15 cellular contexts compared by ENCODE assay signal in genomic region chr5:146463446-146463845, GRCh38. TPM values are rescaled to one million over a fixed set of nuclear protein-coding genes. Genes with fewer than 3 reads are reported as not detected.
DNase-seq lines count a peak whose midpoint lies in the region; ATAC-seq lines count a peak whose summit lies in the region.
"Had no signal": no experiment of that assay in that cellular context is flagged by ENCODE, and none has a peak within 500 bp of the region (broad histone marks: within the 10 kb centered on the region; RNA-seq: fewer than 3 reads in every experiment).

No MANE protein-coding gene starts in this region.

- no peak overlapping the region for H3K4me3 Mint-ChIP-seq in activated T-cell treated with anti-CD3 and anti-CD28 coated beads, Interleukin-2, amount 50 U/mL, for 72 hours
- no peak overlapping the region for H3K4me3 Mint-ChIP-seq in stimulated activated memory B cell treated with anti-CD40 and anti-IgM and Interleukin-4, amounts not matched to agents 10 μg/mL and 1 μg/mL and 100 μg/mL, for 72 hours
- no peak overlapping the region for H3K4me3 Mint-ChIP-seq in stimulated activated effector memory CD8-positive, alpha-beta T cell treated with anti-CD3 and anti-CD28 coated beads, Interleukin-12 subunit alpha, Interleukin-12 subunit beta, amount 100 ng/mL, for 72 hours
- H3K4me3 Mint-ChIP-seq: GM23338 had no signal

- H3K4me1 Mint-ChIP-seq in activated T-cell treated with anti-CD3 and anti-CD28 coated beads, Interleukin-2, amount 50 U/mL, for 72 hours (ENCODE audit: low read depth) = peaks cover 24% of the 10 kb centered on the region
- H3K4me1 Mint-ChIP-seq in stimulated activated memory B cell treated with anti-CD40 and anti-IgM and Interleukin-4, amounts not matched to agents 10 μg/mL and 1 μg/mL and 100 μg/mL, for 72 hours = peaks cover 28% of the 10 kb centered on the region
- H3K4me1 Mint-ChIP-seq in stimulated activated effector memory CD8-positive, alpha-beta T cell treated with anti-CD3 and anti-CD28 coated beads, Interleukin-12 subunit alpha, Interleukin-12 subunit beta, amount 100 ng/mL, for 72 hours = peaks cover 26% of the 10 kb centered on the region

- no peak for ATAC-seq in activated T-cell treated with anti-CD3 and anti-CD28 coated beads, Interleukin-2, amount 50 U/mL, for 72 hours (replicated peaks in 1 of 2)
- ATAC-seq in esophagus mucosa = peak; percentile 38
- no peak for ATAC-seq in stimulated activated memory B cell treated with anti-CD40 and anti-IgM and Interleukin-4, amounts not matched to agents 10 μg/mL and 1 μg/mL and 100 μg/mL, for 72 hours
- ATAC-seq in stimulated activated effector memory CD8-positive, alpha-beta T cell treated with anti-CD3 and anti-CD28 coated beads, Interleukin-12 subunit alpha, Interleukin-12 subunit beta, amount 100 ng/mL, for 72 hours = no peak
- ATAC-seq: GM23338 had no signal

- H3K36me3 Mint-ChIP-seq in activated T-cell treated with anti-CD3 and anti-CD28 coated beads, Interleukin-2, amount 50 U/mL, for 72 hours (ENCODE audit: insufficient read depth in 2 of 2) = peaks cover 15 to 44% of the 10 kb centered on the region in 2 donors
- peaks cover 66% of the 10 kb centered on the region for H3K36me3 Mint-ChIP-seq in stimulated activated memory B cell treated with anti-CD40 and anti-IgM and Interleukin-4, amounts not matched to agents 10 μg/mL and 1 μg/mL and 100 μg/mL, for 72 hours
- H3K36me3 Mint-ChIP-seq in stimulated activated effector memory CD8-positive, alpha-beta T cell treated with anti-CD3 and anti-CD28 coated beads, Interleukin-12 subunit alpha, Interleukin-12 subunit beta, amount 100 ng/mL, for 72 hours = peaks cover 98% of the 10 kb centered on the region

- no peaks in the 10 kb centered on the region for H3K27me3 Mint-ChIP-seq in activated T-cell treated with anti-CD3 and anti-CD28 coated beads, Interleukin-2, amount 50 U/mL, for 72 hours (ENCODE audit: low read depth)
- H3K27me3 Mint-ChIP-seq in stimulated activated memory B cell treated with anti-CD40 and anti-IgM and Interleukin-4, amounts not matched to agents 10 μg/mL and 1 μg/mL and 100 μg/mL, for 72 hours = no peaks in the 10 kb centered on the region

- no peak for DNase-seq in activated T-cell treated with anti-CD3 and anti-CD28 coated beads, Interleukin-2, amount 50 U/mL, for 72 hours
- DNase-seq in activated T-cell treated with anti-CD3 and anti-CD28 coated beads for 4 hours (no peak), LoVo (ENCODE audit: low spot score) (peak; percentile 30), SIG-M5 (lab: John Stamatoyannopoulos, UW) (no peak), H4 (ENCODE audit: low spot score) (no peak)
- no peak for DNase-seq in stimulated activated effector memory CD8-positive, alpha-beta T cell treated with anti-CD3 and anti-CD28 coated beads, Interleukin-12 subunit alpha, Interleukin-12 subunit beta, amount 100 ng/mL, for 72 hours (ENCODE audit: low spot score in 2 of 2)
- DNase-seq: C1 segment of cervical spinal cord, Karpas-422, NCI-H1417, NCI-H187 treated with DMSO at 0.1 percent for 48 hours, NCI-H69, RPMI8226 had no signal

- no peaks in the 10 kb centered on the region for H3K9me3 Mint-ChIP-seq in activated T-cell treated with anti-CD3 and anti-CD28 coated beads, Interleukin-2, amount 50 U/mL, for 72 hours
- H3K9me3 Mint-ChIP-seq in stimulated activated memory B cell treated with anti-CD40 and anti-IgM and Interleukin-4, amounts not matched to agents 10 μg/mL and 1 μg/mL and 100 μg/mL, for 72 hours = no peaks in the 10 kb centered on the region
- no peaks in the 10 kb centered on the region for H3K9me3 Mint-ChIP-seq in stimulated activated effector memory CD8-positive, alpha-beta T cell treated with anti-CD3 and anti-CD28 coated beads, Interleukin-12 subunit alpha, Interleukin-12 subunit beta, amount 100 ng/mL, for 72 hours
- H3K9me3 Mint-ChIP-seq: GM23338 had no signal

- H3K27ac Mint-ChIP-seq in activated T-cell treated with anti-CD3 and anti-CD28 coated beads, Interleukin-2, amount 50 U/mL, for 72 hours = peak overlapping the region; percentile 61
- peak overlapping the region; percentile 36 for H3K27ac Mint-ChIP-seq in stimulated activated memory B cell treated with anti-CD40 and anti-IgM and Interleukin-4, amounts not matched to agents 10 μg/mL and 1 μg/mL and 100 μg/mL, for 72 hours
- H3K27ac Mint-ChIP-seq in stimulated activated effector memory CD8-positive, alpha-beta T cell treated with anti-CD3 and anti-CD28 coated beads, Interleukin-12 subunit alpha, Interleukin-12 subunit beta, amount 100 ng/mL, for 72 hours = no peak overlapping the region
- H3K27ac Mint-ChIP-seq: GM23338 had no signal

RNA-seq across cellular contexts. Expression of gene TCERG1, which starts 16.3 kb away (rescaled TPM):
- 10 to 100 TPM; 84.5 to 94.1 TPM for total RNA-seq in activated T-cell treated with anti-CD3 and anti-CD28 coated beads, Interleukin-2, amount 50 U/mL, for 72 hours
- total RNA-seq in esophagus mucosa = 32.6 TPM
- 32.9 and 59.6 TPM in 2 replicates for total RNA-seq in H4 (2014; rRNA removed; shearing (Covaris generic))

RNA-seq across cellular contexts. Expression of gene GPR151, which starts 52.5 kb away (rescaled TPM):
- not detected for total RNA-seq in activated T-cell treated with anti-CD3 and anti-CD28 coated beads, Interleukin-2, amount 50 U/mL, for 72 hours
- total RNA-seq in esophagus mucosa = not detected
- total RNA-seq in H4 (2014; rRNA removed; shearing (Covaris generic)) = not detected in 2 replicates
- total RNA-seq: GM23338 had no signal
